In genomic region chr7:92133133-92133736, GRCh38 we compare ENCODE assay signal across 8 cellular contexts. TPM values are rescaled to one million over a fixed set of nuclear protein-coding genes. Genes with fewer than 3 reads are reported as not detected.
A peak's percentile ranks its signal among the peaks of the same experiment; 100 is the strongest.
DNase-seq lines count a peak whose midpoint lies in the region; ATAC-seq and TF ChIP-seq lines count a peak whose summit lies in the region.

No MANE protein-coding gene starts in this region.

- H3K4me1 ChIP-seq in SJSA1 (replicated peaks) (0 out of 2 replicates have a peak, but pooled peaks cover 7% of the 10 kb centered on the region), esophagus muscularis mucosa (peaks cover 5 to 28% (median 25%) of the 10 kb centered on the region in 4 donors)

- H3K9me3 ChIP-seq in SJSA1 (replicated peaks) = no peaks in the 10 kb centered on the region
- no peaks in the 10 kb centered on the region for H3K9me3 ChIP-seq in esophagus muscularis mucosa

- TF ChIP-seq CTCF in esophagus muscularis mucosa (IDR thresholded peaks at IDR 0.05) (no peak), osteocyte (IDR thresholded peaks at IDR 0.05) (no peak)

- peak; percentile 29 for DNase-seq in NCI-H748 (lab: John Stamatoyannopoulos, UW; ENCODE audit: unreplicated experiment)
- no peak for DNase-seq in NCI-H748 treated with DMSO at 0.1 percent for 48 hours (lab: John Stamatoyannopoulos, UW)
- DNase-seq in SJSA1 (ENCODE audit: low read depth in 1 of 2, low spot score in 2 of 2) = no peak
- DNase-seq in esophagus muscularis mucosa (ENCODE audit: extremely low spot score) = no peak
- DNase-seq in osteocyte (ENCODE audit: extremely low spot score, unreplicated experiment) = no peak
- no peak for DNase-seq in NCI-H345 treated with DMSO at 0.1 percent for 48 hours (lab: John Stamatoyannopoulos, UW; ENCODE audit: unreplicated experiment)
- no peak for DNase-seq in LoVo (ENCODE audit: low spot score)

- peak overlapping the region; percentile 99 for H3K4me3 Mint-ChIP-seq in osteocyte (ENCODE audit: unreplicated experiment)

- TF ChIP-seq EP300 in esophagus muscularis mucosa (IDR thresholded peaks at IDR 0.05) = no peak

- H3K27me3 Mint-ChIP-seq in osteocyte (ENCODE audit: unreplicated experiment) = no peaks in the 10 kb centered on the region

- H3K27ac ChIP-seq in SJSA1 (peak overlapping the region; percentile 94), esophagus muscularis mucosa (replicated peaks in 1 of 4) (peak overlapping the region; percentile 89 to 98 (median 95))

- H3K36me3 Mint-ChIP-seq in osteocyte (ENCODE audit: unreplicated experiment) = peaks cover 14% of the 10 kb centered on the region

- peak overlapping the region; percentile 79 for H3K4me3 ChIP-seq in SJSA1
- peak overlapping the region; percentile 72 to 100 (median 96) for H3K4me3 ChIP-seq in esophagus muscularis mucosa

- peaks cover 37% of the 10 kb centered on the region for H3K4me1 Mint-ChIP-seq in osteocyte (ENCODE audit: unreplicated experiment)

- no peaks in the 10 kb centered on the region for H3K9me3 Mint-ChIP-seq in osteocyte (ENCODE audit: unreplicated experiment)

- TF ChIP-seq POLR2A in esophagus muscularis mucosa (IDR thresholded peaks at IDR 0.05; ENCODE audit: low read depth) = no peak

- intact Hi-C loops in esophagus muscularis mucosa (cut with DNase I) = loop anchor here (5.0 to 10.0 kb wide), 2 partner anchors 191 to 312 kb away; partner anchors contain the start of genes AKAP9 and GATAD1

- H3K27me3 ChIP-seq in SJSA1 (replicated peaks) (no peaks in the 10 kb centered on the region), esophagus muscularis mucosa (no peaks in the 10 kb centered on the region)

- peaks cover 28% of the 10 kb centered on the region for H3K36me3 ChIP-seq in SJSA1
- peaks cover 0 to 26% (median 19%) of the 10 kb centered on the region in 4 donors for H3K36me3 ChIP-seq in esophagus muscularis mucosa

- WGBS in esophagus muscularis mucosa = 47% methylated on average over 14 of the region's 15 CpGs

- peak; percentile 21 for ATAC-seq in HG03025 (IDR thresholded peaks at IDR 0.05; ENCODE audit: low FRiP score, unreplicated experiment)

- peak overlapping the region; percentile 100 for H3K27ac Mint-ChIP-seq in osteocyte (ENCODE audit: unreplicated experiment)

RNA-seq across cellular contexts. Expression of gene CYP51A1, which starts 1.0 kb away (rescaled TPM):
- total RNA-seq in SJSA1 (2014; rRNA removed; shearing (Covaris generic)) = 85.3 and 89.0 TPM in 2 replicates
- total RNA-seq in esophagus muscularis mucosa = 10 to 100 TPM; 21.7 to 32.8 (median 27.3) TPM
- 49.2 and 50.2 TPM in 2 replicates for total RNA-seq in osteocyte

RNA-seq across cellular contexts. Expression of gene LRRD1, which starts 45.7 kb away (rescaled TPM):
- not detected in 2 replicates for total RNA-seq in SJSA1 (2014; rRNA removed; shearing (Covaris generic))
- total RNA-seq in esophagus muscularis mucosa (under 1 TPM in 1 of 4 donors, not detected in 3; 0.19 TPM), osteocyte (0.39 TPM in 1 of 2 replicates, not detected in the other)
